In genomic region chr19:7138402-7138801, GRCh38 we compare ENCODE assay signal across 27 cellular contexts.
"Had no signal": no experiment of that assay in that cellular context is flagged by ENCODE, and none has a peak within 500 bp of the region (broad histone marks: within the 10 kb centered on the region; RNA-seq: fewer than 3 reads in every experiment).

No MANE protein-coding gene starts in this region.

- H3K27ac Mint-ChIP-seq: natural killer cell; nephron; neural progenitor cell; stimulated activated effector memory CD8-positive, alpha-beta T cell treated with anti-CD3 and anti-CD28 coated beads, Interleukin-12 subunit alpha, Interleukin-12 subunit beta, amount 100 ng/mL, for 72 hours; stimulated activated naive B cell treated with anti-CD40 and anti-IgM and Interleukin-4, amounts not matched to agents 10 μg/mL and 1 μg/mL and 100 μg/mL, for 72 hours; stimulated activated naive CD8-positive, alpha-beta T cell treated with anti-CD3 and anti-CD28 coated beads, Interleukin-15, Interleukin-2, amounts not matched to agents 100 ng/mL and 50 ng/mL, for 24 hours had no signal

- ATAC-seq: naive thymus-derived CD4-positive, alpha-beta T cell; natural killer cell; psoas muscle; right cardiac atrium; sciatic nerve; stimulated activated effector memory CD8-positive, alpha-beta T cell treated with anti-CD3 and anti-CD28 coated beads, Interleukin-12 subunit alpha, Interleukin-12 subunit beta, amount 100 ng/mL, for 72 hours; stimulated activated naive B cell treated with anti-CD40 and anti-IgM and Interleukin-4, amounts not matched to agents 10 μg/mL and 1 μg/mL and 100 μg/mL, for 72 hours had no signal

- H3K4me1 Mint-ChIP-seq: natural killer cell; neural progenitor cell; stimulated activated effector memory CD8-positive, alpha-beta T cell treated with anti-CD3 and anti-CD28 coated beads, Interleukin-12 subunit alpha, Interleukin-12 subunit beta, amount 100 ng/mL, for 72 hours had no signal

- H3K27ac ChIP-seq: neural progenitor cell, ovary, parathyroid adenoma, psoas muscle, stomach, thoracic aorta, thyroid gland, tibial nerve, upper lobe of left lung had no signal

- FAIRE-seq: small intestine had no signal

- DNase-seq: naive thymus-derived CD4-positive, alpha-beta T cell; natural killer cell; occipital lobe; ovary; psoas muscle; right cardiac atrium; small intestine; stimulated activated CD4-positive, alpha-beta T cell treated with anti-CD3 and anti-CD28 coated beads, Interleukin-15, amount 100 ng/mL, for 24 hours; stimulated activated CD4-positive, alpha-beta T cell treated with anti-CD3 and anti-CD28 coated beads, Interleukin-2, amount 100 ng/mL, for 24 hours; stimulated activated CD4-positive, alpha-beta T cell treated with anti-CD3 and anti-CD28 coated beads, Interleukin-2, amount 100 ng/mL, for 48 hours; stimulated activated CD4-positive, alpha-beta T cell treated with anti-CD3 and anti-CD28 coated beads, Interleukin-4, amount 100 ng/mL, for 24 hours; stimulated activated naive B cell treated with anti-CD40 and anti-IgM and Interleukin-4, amounts not matched to agents 10 μg/mL and 1 μg/mL and 100 μg/mL, for 72 hours; stimulated activated naive CD4-positive, alpha-beta T cell treated with Interleukin-2 at 50 U/mL for 16 hours; stomach; thyroid gland; trophoblast cell; upper lobe of left lung; uterus had no signal

- H3K36me3 Mint-ChIP-seq: natural killer cell; stimulated activated effector memory CD8-positive, alpha-beta T cell treated with anti-CD3 and anti-CD28 coated beads, Interleukin-12 subunit alpha, Interleukin-12 subunit beta, amount 100 ng/mL, for 72 hours had no signal

- H3K27me3 ChIP-seq: neural progenitor cell, ovary, stomach, thyroid gland, tibial nerve, upper lobe of left lung, uterus had no signal

- H3K27me3 Mint-ChIP-seq: naive thymus-derived CD4-positive, alpha-beta T cell; progenitor cell of endocrine pancreas; stimulated activated naive B cell treated with anti-CD40 and anti-IgM and Interleukin-4, amounts not matched to agents 10 μg/mL and 1 μg/mL and 100 μg/mL, for 72 hours; stimulated activated naive CD8-positive, alpha-beta T cell treated with anti-CD3 and anti-CD28 coated beads, Interleukin-15, Interleukin-2, amounts not matched to agents 100 ng/mL and 50 ng/mL, for 24 hours had no signal

- H3K4me3 ChIP-seq: neural progenitor cell, ovary, psoas muscle, stomach, thoracic aorta, thyroid gland, tibial nerve, upper lobe of left lung, uterus had no signal

- H3K4me2 ChIP-seq: neural progenitor cell had no signal

- H3K9me3 ChIP-seq: ovary, psoas muscle, stomach, thoracic aorta, thyroid gland, tibial nerve, upper lobe of left lung, uterus had no signal

- H3K9ac ChIP-seq: neural progenitor cell, parathyroid adenoma had no signal

- H3K36me3 ChIP-seq: neural progenitor cell, ovary, uterus had no signal

- H3K79me2 ChIP-seq: parathyroid adenoma had no signal

- H3K4me1 ChIP-seq: neural progenitor cell, parathyroid adenoma, tibial nerve, upper lobe of left lung, uterus had no signal

- H2AFZ ChIP-seq: neural progenitor cell, parathyroid adenoma had no signal

- H3K4me3 Mint-ChIP-seq: naive thymus-derived CD4-positive, alpha-beta T cell; natural killer cell; nephron; neural progenitor cell; stimulated activated effector memory CD8-positive, alpha-beta T cell treated with anti-CD3 and anti-CD28 coated beads, Interleukin-12 subunit alpha, Interleukin-12 subunit beta, amount 100 ng/mL, for 72 hours; stimulated activated naive B cell treated with anti-CD40 and anti-IgM and Interleukin-4, amounts not matched to agents 10 μg/mL and 1 μg/mL and 100 μg/mL, for 72 hours; stimulated activated naive CD8-positive, alpha-beta T cell treated with anti-CD3 and anti-CD28 coated beads, Interleukin-15, Interleukin-2, amounts not matched to agents 100 ng/mL and 50 ng/mL, for 24 hours had no signal

- H3K9me3 Mint-ChIP-seq: natural killer cell; nephron; neural progenitor cell; stimulated activated effector memory CD8-positive, alpha-beta T cell treated with anti-CD3 and anti-CD28 coated beads, Interleukin-12 subunit alpha, Interleukin-12 subunit beta, amount 100 ng/mL, for 72 hours; stimulated activated naive B cell treated with anti-CD40 and anti-IgM and Interleukin-4, amounts not matched to agents 10 μg/mL and 1 μg/mL and 100 μg/mL, for 72 hours; stimulated activated naive CD8-positive, alpha-beta T cell treated with anti-CD3 and anti-CD28 coated beads, Interleukin-15, Interleukin-2, amounts not matched to agents 100 ng/mL and 50 ng/mL, for 24 hours had no signal
